Comparison of ENCODE assay signal across 22 cellular contexts in genomic region chr13:30312859-30313258, GRCh38. TPM values are rescaled to one million over a fixed set of nuclear protein-coding genes. Genes with fewer than 3 reads are reported as not detected.
DNase-seq lines count a peak whose midpoint lies in the region; ATAC-seq, FAIRE-seq and TF ChIP-seq lines count a peak whose summit lies in the region.
"Had no signal": no experiment of that assay in that cellular context is flagged by ENCODE, and none has a peak within 500 bp of the region (broad histone marks: within the 10 kb centered on the region; RNA-seq: fewer than 3 reads in every experiment).

No MANE protein-coding gene starts in this region.

- intact Hi-C loops in A673 (cut with micrococcal nuclease; ENCODE audit: unreplicated experiment) (no loop called here), posterior vena cava (cut with DNase I) (no loop called here)

- no peak overlapping the region for H3K4me3 ChIP-seq in A673 (ENCODE audit: low read depth, low read length, poor library complexity, severe bottlenecking)
- H3K4me3 ChIP-seq in small intestine (ENCODE audit: low read depth in 1 of 2, low read length in 2 of 2), result no peak overlapping the region
- H3K4me3 ChIP-seq: GM12878, GM23338, K562, left lung, mucosa of descending colon had no signal

- no peak for FAIRE-seq in small intestine (lab: Jason Lieb, UNC)
- FAIRE-seq: A204.1, GM12878, K562 had no signal

- 71 to 80% (median 78%) methylated on average over 2 of the region's 2 CpGs for WGBS in small intestine, 3 donors

- BruUV-seq in A673 (replicated peaks; lab: Mats Ljungman, UMichigan), result no TSS peak

- peaks cover 43% of the 10 kb centered on the region for H3K4me1 ChIP-seq in A673 (ENCODE audit: insufficient read depth, low read length, poor library complexity, severe bottlenecking)
- H3K4me1 ChIP-seq in small intestine (ENCODE audit: control insufficient read depth in 2 of 2, insufficient read depth in 1 of 2, low read depth in 1 of 2, low read length in 1 of 2), result no peaks in the 10 kb centered on the region

- peak overlapping the region; percentile 3 for H3K27ac ChIP-seq in A673 (ENCODE audit: low read depth, low read length, poor library complexity, severe bottlenecking)
- no peak overlapping the region for H3K27ac ChIP-seq in small intestine (ENCODE audit: low read depth in 1 of 2, low read length in 1 of 2)
- H3K27ac ChIP-seq: left lung had no signal

- H3K27me3 ChIP-seq in A673 (replicated peaks; ENCODE audit: insufficient read depth, low read depth, low read length, poor library complexity) (no peaks in the 10 kb centered on the region), small intestine (ENCODE audit: control insufficient read depth in 2 of 2, insufficient read depth in 2 of 2, low read length in 2 of 2) (no peaks in the 10 kb centered on the region)
- H3K27me3 ChIP-seq: left lung had no signal

- no peak for DNase-seq in A673 (ENCODE audit: low spot score)
- peak; percentile 59 for DNase-seq in astrocyte of the hippocampus (ENCODE audit: low read depth, low spot score)
- DNase-seq in kidney glomerular epithelial cell (lab: John Stamatoyannopoulos, UW), result peak; percentile 33
- no peak for DNase-seq in posterior vena cava (ENCODE audit: low spot score)
- no peak for DNase-seq in NOMO-1 treated with DMSO at 0.1 percent for 48 hours (lab: John Stamatoyannopoulos, UW; ENCODE audit: unreplicated experiment)
- no peak for DNase-seq in small intestine
- DNase-seq: activated CD8-positive, alpha-beta memory T cell treated with anti-CD3 and anti-CD28 coated beads, Interleukin-2, amount 50 U/mL, for 48 hours; activated effector memory CD4-positive, alpha-beta T cell treated with anti-CD3 and anti-CD28 coated beads, Interleukin-2, amount 50 U/mL, for 16 hours; central memory CD4-positive, alpha-beta T cell; DMS153; left lung; mucosa of descending colon; NCI-H187 treated with DMSO at 0.1 percent for 48 hours; NCI-H748 treated with DMSO at 0.1 percent for 48 hours; PC-3; SHP77 had no signal

- TF ChIP-seq CTCF in A673 (conservative IDR thresholded peaks at IDR 0.05; ENCODE audit: low read depth, low read length), result no peak

- POLR2A ChIA-PET in A673 (lab: Charles Lee; ENCODE audit: low non-redundant PET), result no interaction called here

- no peaks in the 10 kb centered on the region for H3K9me3 ChIP-seq in A673 (ENCODE audit: low read depth, low read length, poor library complexity, severe bottlenecking)
- no peaks in the 10 kb centered on the region for H3K9me3 ChIP-seq in small intestine (ENCODE audit: control insufficient read depth, low read depth)
- H3K9me3 ChIP-seq: left lung, mucosa of descending colon had no signal

- CTCF ChIA-PET in A673 (lab: Charles Lee), result no interaction called here

- H3K36me3 ChIP-seq in A673 (ENCODE audit: insufficient read depth, low read length, poor library complexity, severe bottlenecking), result no peaks in the 10 kb centered on the region
- no peaks in the 10 kb centered on the region for H3K36me3 ChIP-seq in small intestine (ENCODE audit: control insufficient read depth in 2 of 2, insufficient read depth in 2 of 2, low read length in 2 of 2)
- H3K36me3 ChIP-seq: left lung had no signal

- peak; percentile 5 for ATAC-seq in GM18498 (IDR thresholded peaks at IDR 0.05; ENCODE audit: unreplicated experiment)
- no peak for ATAC-seq in HG03439 (IDR thresholded peaks at IDR 0.05; ENCODE audit: unreplicated experiment)
- ATAC-seq: GM23338, K562, left lung, mucosa of descending colon, PC-3 had no signal

RNA-seq across cellular contexts. Expression of gene KATNAL1, which starts 5.5 kb away (rescaled TPM):
- total RNA-seq in A673 (2021) (63.0 and 66.5 TPM in 2 replicates), posterior vena cava (10 to 100 TPM; 44.8 to 59.5 TPM)
- 1 to 10 TPM in 2 of 3 donors, under 1 TPM in 1; 0.22 to 1.9 (median 1.1) TPM for polyA plus RNA-seq in small intestine

Comparison
In these comparisons a context has a peak if more than half of its experiments do, and no peak if none do; other contexts are left out.
1. DNase-seq: peak in astrocyte of the hippocampus (single experiment) and kidney glomerular epithelial cell (single experiment); none in A673 (single experiment), posterior vena cava (single experiment), NOMO-1 treated with DMSO at 0.1 percent for 48 hours (single experiment) and small intestine (single experiment).